Comparison of ENCODE assay signal across 8 cellular contexts in genomic region chr13:108915634-108916497, GRCh38.
DNase-seq lines count a peak whose midpoint lies in the region; ATAC-seq and TF ChIP-seq lines count a peak whose summit lies in the region.

No MANE protein-coding gene starts in this region.

- DNase-seq in CD4-positive, alpha-beta T cell, result peak; percentile 4 to 70 (median 46)
- DNase-seq in T follicular helper cell (ENCODE audit: low read depth) (peak; percentile 49), amniotic epithelial cell (ENCODE audit: low read depth) (peak; percentile 99), iPS DF 19.7 (ENCODE audit: low read depth, low spot score) (peak; percentile 25), OCI-M2 (lab: John Stamatoyannopoulos, UW; ENCODE audit: unreplicated experiment) (no peak)

- H3K4me3 ChIP-seq in skin epidermis, result no peak overlapping the region

- intact Hi-C loops in CD4-positive, alpha-beta T cell (cut with DNase I, micrococcal nuclease), result no loop called here

- POLR2A ChIA-PET in CD4-positive, alpha-beta T cell (lab: Charles Lee), result no interaction called here

- no peaks in the 10 kb centered on the region for H3K9me3 Mint-ChIP-seq in CD4-positive, alpha-beta T cell

- H3K27me3 ChIP-seq in CD4-positive, alpha-beta T cell (ENCODE audit: control insufficient read depth, insufficient read depth, low read length), result no peaks in the 10 kb centered on the region

- H3K9me3 ChIP-seq in CD4-positive, alpha-beta T cell (ENCODE audit: control insufficient read depth, low read length), result no peaks in the 10 kb centered on the region

- peak overlapping the region; percentile 32 for H3K4me3 Mint-ChIP-seq in CD4-positive, alpha-beta T cell

- H3K27me3 Mint-ChIP-seq in CD4-positive, alpha-beta T cell, result peaks cover 8% of the 10 kb centered on the region

- H3K27ac Mint-ChIP-seq in CD4-positive, alpha-beta T cell, result no peak overlapping the region

- CTCF ChIA-PET in CD4-positive, alpha-beta T cell (lab: Charles Lee), result interaction anchor here (0.7 kb wide), 1 partner anchor 21 kb away, joined by 3 read pairs; no protein-coding TSS in a partner anchor

- H3K36me3 Mint-ChIP-seq in CD4-positive, alpha-beta T cell (ENCODE audit: low read depth), result no peaks in the 10 kb centered on the region

- peak; percentile 63 for ATAC-seq in CD4-positive, alpha-beta T cell (ENCODE audit: poor library complexity)
- ATAC-seq in GM19438 (IDR thresholded peaks at IDR 0.05; ENCODE audit: low read depth, unreplicated experiment) (peak; percentile 88), HG03558 (IDR thresholded peaks at IDR 0.05; ENCODE audit: extremely low read depth, unreplicated experiment) (peak; percentile 92)

- no peak for TF ChIP-seq CTCF in CD4-positive, alpha-beta T cell (IDR thresholded peaks at IDR 0.05)

- peaks cover 16% of the 10 kb centered on the region for H3K4me1 Mint-ChIP-seq in CD4-positive, alpha-beta T cell (ENCODE audit: low read depth)

- no peak overlapping the region for H3K27ac ChIP-seq in CD4-positive, alpha-beta T cell (ENCODE audit: low read depth, low read length)
- H3K27ac ChIP-seq in skin epidermis, result peak overlapping the region in 13 of 21 experiments; percentile 3 to 79 (median 53)
